1 cellular context compared by ENCODE assay signal in the genomic region with DNA sequence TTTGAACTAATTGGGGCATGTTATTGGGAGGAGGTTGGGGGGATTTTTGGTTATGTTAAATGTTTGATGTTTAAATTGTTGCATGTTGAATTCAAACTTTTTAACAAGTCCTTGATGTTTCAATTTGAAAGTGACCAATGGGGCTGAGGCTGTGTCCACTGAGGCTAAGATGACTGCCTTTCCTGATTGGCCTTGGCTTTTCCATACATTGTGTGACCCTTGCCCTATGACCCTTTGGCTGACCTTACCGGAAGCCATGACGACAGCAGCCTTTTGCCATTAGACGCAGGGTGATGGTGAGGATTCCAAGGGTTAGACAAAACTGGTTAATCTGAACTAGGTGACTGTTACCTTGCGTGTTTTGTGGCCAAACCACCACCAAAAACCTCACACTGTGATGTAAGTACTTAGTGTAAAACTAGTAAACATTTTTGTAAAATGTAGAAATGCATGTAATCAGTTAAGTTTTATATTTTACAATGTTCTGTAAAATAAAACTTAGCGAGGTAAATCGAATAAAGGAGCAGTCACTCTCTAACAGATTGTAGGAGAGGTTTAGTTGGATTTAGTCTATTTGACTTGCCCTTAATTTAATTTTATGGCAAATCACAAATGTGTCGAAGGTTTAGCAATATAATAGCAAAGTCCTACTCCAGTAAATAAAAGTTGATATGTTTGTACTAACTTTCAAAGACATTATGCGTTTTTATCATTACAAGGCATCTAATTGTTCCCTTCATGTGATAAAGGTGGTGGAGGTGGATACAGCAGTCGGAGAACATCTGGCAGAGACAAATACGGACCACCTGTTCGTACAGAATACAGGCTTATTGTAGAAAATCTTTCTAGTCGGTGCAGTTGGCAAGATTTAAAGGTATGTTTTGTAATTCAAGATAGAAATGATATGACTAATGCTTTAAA.
TF ChIP-seq lines count a peak whose summit lies in the region.

No MANE protein-coding gene starts in this region.

TF ChIP-seq in K562, 482 proteins besides CTCF, POLR2A, EP300 and RAD21 (continued from another document and continues in another):
- TF ChIP-seq ATF7 (IDR thresholded peaks at IDR 0.05): peak; percentile 36; the same call in 1 of the 2 replicates
- TF ChIP-seq, protein P1, sequence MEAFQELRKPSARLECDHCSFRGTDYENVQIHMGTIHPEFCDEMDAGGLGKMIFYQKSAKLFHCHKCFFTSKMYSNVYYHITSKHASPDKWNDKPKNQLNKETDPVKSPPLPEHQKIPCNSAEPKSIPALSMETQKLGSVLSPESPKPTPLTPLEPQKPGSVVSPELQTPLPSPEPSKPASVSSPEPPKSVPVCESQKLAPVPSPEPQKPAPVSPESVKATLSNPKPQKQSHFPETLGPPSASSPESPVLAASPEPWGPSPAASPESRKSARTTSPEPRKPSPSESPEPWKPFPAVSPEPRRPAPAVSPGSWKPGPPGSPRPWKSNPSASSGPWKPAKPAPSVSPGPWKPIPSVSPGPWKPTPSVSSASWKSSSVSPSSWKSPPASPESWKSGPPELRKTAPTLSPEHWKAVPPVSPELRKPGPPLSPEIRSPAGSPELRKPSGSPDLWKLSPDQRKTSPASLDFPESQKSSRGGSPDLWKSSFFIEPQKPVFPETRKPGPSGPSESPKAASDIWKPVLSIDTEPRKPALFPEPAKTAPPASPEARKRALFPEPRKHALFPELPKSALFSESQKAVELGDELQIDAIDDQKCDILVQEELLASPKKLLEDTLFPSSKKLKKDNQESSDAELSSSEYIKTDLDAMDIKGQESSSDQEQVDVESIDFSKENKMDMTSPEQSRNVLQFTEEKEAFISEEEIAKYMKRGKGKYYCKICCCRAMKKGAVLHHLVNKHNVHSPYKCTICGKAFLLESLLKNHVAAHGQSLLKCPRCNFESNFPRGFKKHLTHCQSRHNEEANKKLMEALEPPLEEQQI (IDR thresholded peaks at IDR 0.05): 0 out of 2 replicates have a peak, but pooled peaks have one; percentile 33
- TF ChIP-seq TEAD1 (CRISPR knock-in tag; IDR thresholded peaks at IDR 0.05): 0 out of 4 replicates have a peak, but pooled peaks of 1 of the 2 experiments have one; percentile 7
- TF ChIP-seq MTA2 (IDR thresholded peaks at IDR 0.05; ENCODE audit: low read depth): peak; percentile 58; the same call in 1 of the 2 replicates
- TF ChIP-seq, protein P2, sequence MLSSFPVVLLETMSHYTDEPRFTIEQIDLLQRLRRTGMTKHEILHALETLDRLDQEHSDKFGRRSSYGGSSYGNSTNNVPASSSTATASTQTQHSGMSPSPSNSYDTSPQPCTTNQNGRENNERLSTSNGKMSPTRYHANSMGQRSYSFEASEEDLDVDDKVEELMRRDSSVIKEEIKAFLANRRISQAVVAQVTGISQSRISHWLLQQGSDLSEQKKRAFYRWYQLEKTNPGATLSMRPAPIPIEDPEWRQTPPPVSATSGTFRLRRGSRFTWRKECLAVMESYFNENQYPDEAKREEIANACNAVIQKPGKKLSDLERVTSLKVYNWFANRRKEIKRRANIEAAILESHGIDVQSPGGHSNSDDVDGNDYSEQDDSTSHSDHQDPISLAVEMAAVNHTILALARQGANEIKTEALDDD (IDR thresholded peaks at IDR 0.05): peak; percentile 83
- TF ChIP-seq DMBX1 (CRISPR knock-in tag; IDR thresholded peaks at IDR 0.05; ENCODE audit: borderline replicate concordance): 0 out of 2 replicates have a peak, but pooled peaks have one; percentile 13
- no peak for TF ChIP-seq COPS2 (conservative IDR thresholded peaks at IDR 0.05)
- TF ChIP-seq, protein P3, sequence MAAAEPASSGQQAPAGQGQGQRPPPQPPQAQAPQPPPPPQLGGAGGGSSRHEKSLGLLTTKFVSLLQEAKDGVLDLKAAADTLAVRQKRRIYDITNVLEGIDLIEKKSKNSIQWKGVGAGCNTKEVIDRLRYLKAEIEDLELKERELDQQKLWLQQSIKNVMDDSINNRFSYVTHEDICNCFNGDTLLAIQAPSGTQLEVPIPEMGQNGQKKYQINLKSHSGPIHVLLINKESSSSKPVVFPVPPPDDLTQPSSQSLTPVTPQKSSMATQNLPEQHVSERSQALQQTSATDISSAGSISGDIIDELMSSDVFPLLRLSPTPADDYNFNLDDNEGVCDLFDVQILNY (CRISPR knock-in tag; IDR thresholded peaks at IDR 0.05): no peak
- TF ChIP-seq GABPA (tag; conservative IDR thresholded peaks at IDR 0.05; ENCODE audit: low read depth): 0 out of 2 replicates have a peak, but pooled peaks have one; percentile 29
- TF ChIP-seq RBFOX2 (IDR thresholded peaks at IDR 0.05; ENCODE audit: low read depth, low read length): peak; percentile 55; the same call in 1 of the 2 replicates
- TF ChIP-seq, protein P4, sequence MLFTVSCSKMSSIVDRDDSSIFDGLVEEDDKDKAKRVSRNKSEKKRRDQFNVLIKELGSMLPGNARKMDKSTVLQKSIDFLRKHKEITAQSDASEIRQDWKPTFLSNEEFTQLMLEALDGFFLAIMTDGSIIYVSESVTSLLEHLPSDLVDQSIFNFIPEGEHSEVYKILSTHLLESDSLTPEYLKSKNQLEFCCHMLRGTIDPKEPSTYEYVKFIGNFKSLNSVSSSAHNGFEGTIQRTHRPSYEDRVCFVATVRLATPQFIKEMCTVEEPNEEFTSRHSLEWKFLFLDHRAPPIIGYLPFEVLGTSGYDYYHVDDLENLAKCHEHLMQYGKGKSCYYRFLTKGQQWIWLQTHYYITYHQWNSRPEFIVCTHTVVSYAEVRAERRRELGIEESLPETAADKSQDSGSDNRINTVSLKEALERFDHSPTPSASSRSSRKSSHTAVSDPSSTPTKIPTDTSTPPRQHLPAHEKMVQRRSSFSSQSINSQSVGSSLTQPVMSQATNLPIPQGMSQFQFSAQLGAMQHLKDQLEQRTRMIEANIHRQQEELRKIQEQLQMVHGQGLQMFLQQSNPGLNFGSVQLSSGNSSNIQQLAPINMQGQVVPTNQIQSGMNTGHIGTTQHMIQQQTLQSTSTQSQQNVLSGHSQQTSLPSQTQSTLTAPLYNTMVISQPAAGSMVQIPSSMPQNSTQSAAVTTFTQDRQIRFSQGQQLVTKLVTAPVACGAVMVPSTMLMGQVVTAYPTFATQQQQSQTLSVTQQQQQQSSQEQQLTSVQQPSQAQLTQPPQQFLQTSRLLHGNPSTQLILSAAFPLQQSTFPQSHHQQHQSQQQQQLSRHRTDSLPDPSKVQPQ (CRISPR knock-in tag; IDR thresholded peaks at IDR 0.05; ENCODE audit: borderline replicate concordance): no peak
- no peak for TF ChIP-seq ATF1 (CRISPR knock-in tag; IDR thresholded peaks at IDR 0.05)
- peak; percentile 81 for TF ChIP-seq ATF1 (tag; IDR thresholded peaks at IDR 0.05)
- no peak for TF ChIP-seq CAMTA2 (CRISPR knock-in tag; conservative IDR thresholded peaks at IDR 0.05)
- peak; percentile 89 for TF ChIP-seq ETV1 (tag; conservative IDR thresholded peaks at IDR 0.05; ENCODE audit: low read depth)
- peak; percentile 98 for TF ChIP-seq NR2C1 (IDR thresholded peaks at IDR 0.05)
- TF ChIP-seq NR2C1 (tag; IDR thresholded peaks at IDR 0.05): peak; percentile 99
- TF ChIP-seq, protein P5, sequence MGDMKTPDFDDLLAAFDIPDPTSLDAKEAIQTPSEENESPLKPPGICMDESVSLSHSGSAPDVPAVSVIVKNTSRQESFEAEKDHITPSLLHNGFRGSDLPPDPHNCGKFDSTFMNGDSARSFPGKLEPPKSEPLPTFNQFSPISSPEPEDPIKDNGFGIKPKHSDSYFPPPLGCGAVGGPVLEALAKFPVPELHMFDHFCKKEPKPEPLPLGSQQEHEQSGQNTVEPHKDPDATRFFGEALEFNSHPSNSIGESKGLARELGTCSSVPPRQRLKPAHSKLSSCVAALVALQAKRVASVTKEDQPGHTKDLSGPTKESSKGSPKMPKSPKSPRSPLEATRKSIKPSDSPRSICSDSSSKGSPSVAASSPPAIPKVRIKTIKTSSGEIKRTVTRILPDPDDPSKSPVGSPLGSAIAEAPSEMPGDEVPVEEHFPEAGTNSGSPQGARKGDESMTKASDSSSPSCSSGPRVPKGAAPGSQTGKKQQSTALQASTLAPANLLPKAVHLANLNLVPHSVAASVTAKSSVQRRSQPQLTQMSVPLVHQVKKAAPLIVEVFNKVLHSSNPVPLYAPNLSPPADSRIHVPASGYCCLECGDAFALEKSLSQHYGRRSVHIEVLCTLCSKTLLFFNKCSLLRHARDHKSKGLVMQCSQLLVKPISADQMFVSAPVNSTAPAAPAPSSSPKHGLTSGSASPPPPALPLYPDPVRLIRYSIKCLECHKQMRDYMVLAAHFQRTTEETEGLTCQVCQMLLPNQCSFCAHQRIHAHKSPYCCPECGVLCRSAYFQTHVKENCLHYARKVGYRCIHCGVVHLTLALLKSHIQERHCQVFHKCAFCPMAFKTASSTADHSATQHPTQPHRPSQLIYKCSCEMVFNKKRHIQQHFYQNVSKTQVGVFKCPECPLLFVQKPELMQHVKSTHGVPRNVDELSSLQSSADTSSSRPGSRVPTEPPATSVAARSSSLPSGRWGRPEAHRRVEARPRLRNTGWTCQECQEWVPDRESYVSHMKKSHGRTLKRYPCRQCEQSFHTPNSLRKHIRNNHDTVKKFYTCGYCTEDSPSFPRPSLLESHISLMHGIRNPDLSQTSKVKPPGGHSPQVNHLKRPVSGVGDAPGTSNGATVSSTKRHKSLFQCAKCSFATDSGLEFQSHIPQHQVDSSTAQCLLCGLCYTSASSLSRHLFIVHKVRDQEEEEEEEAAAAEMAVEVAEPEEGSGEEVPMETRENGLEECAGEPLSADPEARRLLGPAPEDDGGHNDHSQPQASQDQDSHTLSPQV (IDR thresholded peaks at IDR 0.05): peak; percentile 90
- TF ChIP-seq, protein P6, sequence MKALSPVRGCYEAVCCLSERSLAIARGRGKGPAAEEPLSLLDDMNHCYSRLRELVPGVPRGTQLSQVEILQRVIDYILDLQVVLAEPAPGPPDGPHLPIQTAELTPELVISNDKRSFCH (CRISPR knock-in tag; IDR thresholded peaks at IDR 0.05): no peak
- TF ChIP-seq, protein P6 (tag; IDR thresholded peaks at IDR 0.05): peak; percentile 59; the same call in 1 of the 2 replicates
- peak; percentile 97 for TF ChIP-seq NR2C2 (CRISPR knock-in tag; IDR thresholded peaks at IDR 0.05)
- peak; percentile 97 for TF ChIP-seq NR2C2 (tag; IDR thresholded peaks at IDR 0.05)
- no peak for TF ChIP-seq ZNF561 (CRISPR knock-in tag; conservative IDR thresholded peaks at IDR 0.05)
- TF ChIP-seq YY1 (IDR thresholded peaks at IDR 0.05; ENCODE audit: borderline replicate concordance in 1 of 3, control insufficient read depth in 1 of 3, extremely low read depth in 1 of 3, insufficient read depth in 3 of 3, insufficient read length in 1 of 3, insufficient replicate concordance in 2 of 3, low read depth in 1 of 3, low read length in 2 of 3): peak in 1 of 3 experiments; percentile 57
- no peak for TF ChIP-seq KDM5B (IDR thresholded peaks at IDR 0.05; ENCODE audit: insufficient replicate concordance, low read depth, low read length)
- TF ChIP-seq TARDBP (IDR thresholded peaks at IDR 0.05): no peak
- peak; percentile 19 for TF ChIP-seq NFYB (IDR thresholded peaks at IDR 0.05; ENCODE audit: extremely low read depth, insufficient read length)
- no peak for TF ChIP-seq ZKSCAN1 (IDR thresholded peaks at IDR 0.05; ENCODE audit: low read depth, low read length)
- no peak for TF ChIP-seq NR4A1 (CRISPR knock-in tag; IDR thresholded peaks at IDR 0.05)
- TF ChIP-seq NR4A1 (tag; IDR thresholded peaks at IDR 0.05): 0 out of 2 replicates have a peak, but pooled peaks have one; percentile 41
- TF ChIP-seq ETV5 (CRISPR knock-in tag; IDR thresholded peaks at IDR 0.05; ENCODE audit: low read depth): peak; percentile 77
- TF ChIP-seq DPF2 (IDR thresholded peaks at IDR 0.05): peak; percentile 24; the same call in 1 of the 2 replicates
- TF ChIP-seq HDAC6 (IDR thresholded peaks at IDR 0.05; ENCODE audit: low read depth, low read length): no peak
- TF ChIP-seq MYBL2 (IDR thresholded peaks at IDR 0.05; ENCODE audit: low read depth): 0 out of 2 replicates have a peak, but pooled peaks have one; percentile 9
- TF ChIP-seq MYBL2 (CRISPR knock-in tag; IDR thresholded peaks at IDR 0.05; ENCODE audit: borderline replicate concordance): no peak
- no peak for TF ChIP-seq ZNF76 (CRISPR knock-in tag; IDR thresholded peaks at IDR 0.05; ENCODE audit: borderline replicate concordance)
- TF ChIP-seq, protein P7, sequence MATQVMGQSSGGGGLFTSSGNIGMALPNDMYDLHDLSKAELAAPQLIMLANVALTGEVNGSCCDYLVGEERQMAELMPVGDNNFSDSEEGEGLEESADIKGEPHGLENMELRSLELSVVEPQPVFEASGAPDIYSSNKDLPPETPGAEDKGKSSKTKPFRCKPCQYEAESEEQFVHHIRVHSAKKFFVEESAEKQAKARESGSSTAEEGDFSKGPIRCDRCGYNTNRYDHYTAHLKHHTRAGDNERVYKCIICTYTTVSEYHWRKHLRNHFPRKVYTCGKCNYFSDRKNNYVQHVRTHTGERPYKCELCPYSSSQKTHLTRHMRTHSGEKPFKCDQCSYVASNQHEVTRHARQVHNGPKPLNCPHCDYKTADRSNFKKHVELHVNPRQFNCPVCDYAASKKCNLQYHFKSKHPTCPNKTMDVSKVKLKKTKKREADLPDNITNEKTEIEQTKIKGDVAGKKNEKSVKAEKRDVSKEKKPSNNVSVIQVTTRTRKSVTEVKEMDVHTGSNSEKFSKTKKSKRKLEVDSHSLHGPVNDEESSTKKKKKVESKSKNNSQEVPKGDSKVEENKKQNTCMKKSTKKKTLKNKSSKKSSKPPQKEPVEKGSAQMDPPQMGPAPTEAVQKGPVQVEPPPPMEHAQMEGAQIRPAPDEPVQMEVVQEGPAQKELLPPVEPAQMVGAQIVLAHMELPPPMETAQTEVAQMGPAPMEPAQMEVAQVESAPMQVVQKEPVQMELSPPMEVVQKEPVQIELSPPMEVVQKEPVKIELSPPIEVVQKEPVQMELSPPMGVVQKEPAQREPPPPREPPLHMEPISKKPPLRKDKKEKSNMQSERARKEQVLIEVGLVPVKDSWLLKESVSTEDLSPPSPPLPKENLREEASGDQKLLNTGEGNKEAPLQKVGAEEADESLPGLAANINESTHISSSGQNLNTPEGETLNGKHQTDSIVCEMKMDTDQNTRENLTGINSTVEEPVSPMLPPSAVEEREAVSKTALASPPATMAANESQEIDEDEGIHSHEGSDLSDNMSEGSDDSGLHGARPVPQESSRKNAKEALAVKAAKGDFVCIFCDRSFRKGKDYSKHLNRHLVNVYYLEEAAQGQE (CRISPR knock-in tag; IDR thresholded peaks at IDR 0.05; ENCODE audit: low read depth): no peak
- TF ChIP-seq SP1 (CRISPR knock-in tag; IDR thresholded peaks at IDR 0.05): peak; percentile 54; the same call in 1 of the 2 replicates
- TF ChIP-seq JUND (IDR thresholded peaks at IDR 0.05; ENCODE audit: borderline replicate concordance, low read depth, low read length): no peak
- 0 out of 3 replicates have a peak, but pooled peaks have one; percentile 12 for TF ChIP-seq JUND (tag; IDR thresholded peaks at IDR 0.05; ENCODE audit: borderline replicate concordance, low read depth, low read length)
- TF ChIP-seq CREM (IDR thresholded peaks at IDR 0.05; ENCODE audit: low read depth): peak; percentile 81
- peak; percentile 41; the same call in 1 of the 2 replicates for TF ChIP-seq SUPT5H (IDR thresholded peaks at IDR 0.05)
- peak; percentile 44; the same call in 1 of the 2 replicates for TF ChIP-seq POLR2AphosphoS5 (IDR thresholded peaks at IDR 0.05; ENCODE audit: control insufficient read depth, insufficient read depth, low read depth, low read length)
